Comparison of ENCODE assay signal across 26 cellular contexts in the genomic region with DNA sequence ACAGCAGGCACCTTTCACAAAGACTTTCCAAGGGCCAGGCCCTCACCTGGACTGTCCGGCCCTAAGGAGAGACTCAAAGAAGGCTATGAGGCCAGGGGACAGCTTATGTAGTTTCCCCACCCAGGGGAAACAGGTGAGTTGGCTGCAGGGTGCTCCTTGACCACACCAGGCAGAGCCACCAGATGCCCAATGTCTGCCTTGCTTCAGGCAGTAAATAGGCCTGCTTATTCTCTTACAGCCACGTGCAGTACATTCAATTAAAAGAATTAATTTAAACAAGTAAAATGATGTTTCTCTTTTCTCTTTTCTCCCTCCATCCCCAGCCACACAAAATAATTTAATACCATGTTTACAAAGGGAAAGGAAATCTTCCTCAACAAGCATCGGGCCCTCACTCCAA.
"Had no signal": no experiment of that assay in that cellular context is flagged by ENCODE, and none has a peak within 500 bp of the region (broad histone marks: within the 10 kb centered on the region; RNA-seq: fewer than 3 reads in every experiment).

No MANE protein-coding gene starts in this region.

- H3K27ac ChIP-seq: coronary artery, esophagus squamous epithelium, left lung, lower lobe of right lung, ovary, psoas muscle, sigmoid colon, stomach, thyroid gland, vagina had no signal

- H3K9me3 ChIP-seq: esophagus squamous epithelium, left lung, lower lobe of right lung, ovary, psoas muscle, sigmoid colon, stomach, thyroid gland, vagina had no signal

- H3K36me3 ChIP-seq: esophagus squamous epithelium, left lung, lower lobe of right lung, ovary, sigmoid colon, stomach, thyroid gland, vagina had no signal

- H3K4me3 ChIP-seq: coronary artery, esophagus squamous epithelium, left lung, lower lobe of right lung, ovary, psoas muscle, sigmoid colon, stomach, thyroid gland, vagina had no signal

- DNase-seq: dermis blood vessel endothelial cell; effector memory CD4-positive, alpha-beta T cell; esophagus squamous epithelium; foreskin melanocyte; glutamatergic neuron; hypothalamus; left lung; lower lobe of right lung; naive thymus-derived CD8-positive, alpha-beta T cell; nephron progenitor cell; occipital lobe; ovary; posterior cingulate gyrus; psoas muscle; right cardiac atrium; sigmoid colon; stimulated activated CD4-positive, alpha-beta T cell treated with anti-CD3 and anti-CD28 coated beads, Interleukin-2, amount 100 ng/mL, for 24 hours; stimulated activated CD4-positive, alpha-beta T cell treated with anti-CD3 and anti-CD28 coated beads, Interleukin-4, amount 100 ng/mL, for 24 hours; stimulated activated naive CD4-positive, alpha-beta T cell treated with Interleukin-2 at 50 U/mL for 16 hours; stomach; thyroid gland had no signal

- H3K4me1 ChIP-seq: left lung, sigmoid colon, vagina had no signal

- ATAC-seq: left lung; lower lobe of right lung; naive thymus-derived CD8-positive, alpha-beta T cell; psoas muscle; right cardiac atrium; stimulated activated effector memory CD8-positive, alpha-beta T cell treated with anti-CD3 and anti-CD28 coated beads, Interleukin-12 subunit alpha, Interleukin-12 subunit beta, amount 100 ng/mL, for 72 hours had no signal

- FAIRE-seq: endothelial cell of umbilical vein, keratinocyte had no signal

- H3K27me3 ChIP-seq: esophagus squamous epithelium, left lung, ovary, sigmoid colon, stomach, thyroid gland, vagina had no signal
